ENCODE assay signal across 13 cellular contexts in genomic region chr4:70678383-70678999, GRCh38. TPM values are rescaled to one million over a fixed set of nuclear protein-coding genes. Genes with fewer than 3 reads are reported as not detected.
DNase-seq lines count a peak whose midpoint lies in the region; ATAC-seq and TF ChIP-seq lines count a peak whose summit lies in the region.
"Had no signal": no experiment of that assay in that cellular context is flagged by ENCODE, and none has a peak within 500 bp of the region (broad histone marks: within the 10 kb centered on the region; RNA-seq: fewer than 3 reads in every experiment).

No MANE protein-coding gene starts in this region.

- CTCF ChIA-PET in OCI-LY7 (lab: Charles Lee; ENCODE audit: unreplicated experiment), result interaction anchor here (2.0 kb wide), 1 partner anchor 11 kb away, joined by 13 read pairs; the partner anchor contains the start of gene JCHAIN

- H3K36me3 ChIP-seq in OCI-LY7 (ENCODE audit: insufficient read depth, low read length), result peaks cover 4% of the 10 kb centered on the region; the same call in 1 of the 2 replicates

- H4K20me1 ChIP-seq in OCI-LY7 (ENCODE audit: insufficient read depth, low read length), result no peaks in the 10 kb centered on the region

- no TSS peak for BruUV-seq in OCI-LY7 (replicated peaks; lab: Mats Ljungman, UMichigan)

- in situ Hi-C loops in GM13976 (cut with MboI; ENCODE audit: low sequenced_read_pairs, unreplicated experiment), result no loop called here
- in situ Hi-C loops in KBM-7 (cut with MboI; ENCODE audit: low pct_unique_long_range_greater_than_20kb, low sequenced_read_pairs), result no loop called here

- ATAC-seq in GM19452 (IDR thresholded peaks at IDR 0.05; ENCODE audit: unreplicated experiment) (peak; percentile 84), HG03039 (IDR thresholded peaks at IDR 0.05; ENCODE audit: unreplicated experiment) (peak; percentile 70)
- ATAC-seq: activated CD4-positive, alpha-beta T cell treated with anti-CD3 and anti-CD28 coated beads for 36 hours had no signal

- no peaks in the 10 kb centered on the region for H3K9me2 ChIP-seq in OCI-LY7 (ENCODE audit: insufficient read depth, low read length)

- DNase-seq in GM13976 (ENCODE audit: low spot score), result peak; percentile 22
- peak; percentile 96 for DNase-seq in OCI-LY7 (ENCODE audit: low spot score)
- DNase-seq in SW 1271 (lab: John Stamatoyannopoulos, UW), result no peak
- DNase-seq in EL, result no peak
- DNase-seq in KBM-7, result no peak
- DNase-seq in NK-92 (lab: John Stamatoyannopoulos, UW; ENCODE audit: unreplicated experiment), result no peak
- DNase-seq: activated CD4-positive, alpha-beta T cell treated with anti-CD3 and anti-CD28 coated beads for 36 hours; central memory CD4-positive, alpha-beta T cell; DMS153; stimulated activated CD4-positive, alpha-beta T cell treated with anti-CD3 and anti-CD28 coated beads, Interleukin-4, amount 100 ng/mL, for 4 hours had no signal

- peak overlapping the region; percentile 44 for H3K4me3 ChIP-seq in OCI-LY7 (ENCODE audit: low read depth, low read length, poor library complexity, severe bottlenecking)

- POLR2A ChIA-PET in OCI-LY7 (lab: Charles Lee), result interaction anchor here (0.6 to 13.7 kb wide), 8 partner anchors 8 to 316 kb away, joined by 3 to 837 read pairs (median 5); partner anchors contain the start of genes DCK, JCHAIN and UTP3

- TF ChIP-seq CTCF in GM13976 (IDR thresholded peaks at IDR 0.05; ENCODE audit: borderline replicate concordance, control extremely low read depth, extremely low read depth, insufficient read depth, missing control alignments), result no peak
- no peak for TF ChIP-seq CTCF in OCI-LY7 (conservative IDR thresholded peaks at IDR 0.05; ENCODE audit: low read length)

- H3K9me3 ChIP-seq in OCI-LY7 (ENCODE audit: low read length), result no peaks in the 10 kb centered on the region

- peak overlapping the region; percentile 77 for H3K4me2 ChIP-seq in OCI-LY7 (ENCODE audit: low read length)

- peaks cover 88% of the 10 kb centered on the region for H3K4me1 ChIP-seq in OCI-LY7 (ENCODE audit: insufficient read depth, low read length, poor library complexity, severe bottlenecking)

- no peak overlapping the region for H2AFZ ChIP-seq in OCI-LY7 (ENCODE audit: low read length)

- peaks cover 25% of the 10 kb centered on the region; the same call in 1 of the 2 replicates for H3K79me2 ChIP-seq in OCI-LY7 (ENCODE audit: insufficient read depth, low read depth, low read length)

- H3K27ac ChIP-seq in OCI-LY7 (ENCODE audit: low read depth, low read length, poor library complexity, severe bottlenecking), result peak overlapping the region; percentile 97

- intact Hi-C loops in OCI-LY7 (cut with micrococcal nuclease; ENCODE audit: unreplicated experiment), result loop anchor here (1.0 to 2.0 kb wide), 3 partner anchors 12 to 316 kb away; partner anchors contain the start of gene JCHAIN

RNA-seq across cellular contexts. Expression of gene UTP3, which starts 9.8 kb away (rescaled TPM):
- total RNA-seq in OCI-LY7 (2014; rRNA removed; shearing (Covaris generic)), result 34.0 and 51.5 TPM in 2 replicates
- total RNA-seq in OCI-LY7 (2022), result 54.8 and 57.8 TPM in 2 replicates

RNA-seq across cellular contexts. Expression of gene JCHAIN, which starts 12.2 kb away (rescaled TPM):
- 1,460 and 1,542 TPM in 2 replicates for total RNA-seq in OCI-LY7 (2014; rRNA removed; shearing (Covaris generic))
- total RNA-seq in OCI-LY7 (2022), result 1,325 and 1,492 TPM in 2 replicates
- total RNA-seq: activated CD4-positive, alpha-beta T cell treated with anti-CD3 and anti-CD28 coated beads for 36 hours; HT1080 had no signal

RNA-seq across cellular contexts. Expression of gene RUFY3, which starts 43.3 kb away (rescaled TPM):
- 36.4 and 38.2 TPM in 2 replicates for total RNA-seq in OCI-LY7 (2014; rRNA removed; shearing (Covaris generic))
- total RNA-seq in OCI-LY7 (2022), result 42.6 and 52.2 TPM in 2 replicates

RNA-seq across cellular contexts. Expression of gene ENAM, which starts 49.9 kb away (rescaled TPM):
- total RNA-seq in OCI-LY7 (2014; rRNA removed; shearing (Covaris generic)), result 0.32 TPM in 1 of 2 replicates, not detected in the other
- total RNA-seq in OCI-LY7 (2022), result 3.5 and 6.2 TPM in 2 replicates
- total RNA-seq: activated CD4-positive, alpha-beta T cell treated with anti-CD3 and anti-CD28 coated beads for 36 hours; HT1080 had no signal

Comparison
In these comparisons a context has a peak if more than half of its experiments do, and no peak if none do; other contexts are left out.
1. DNase-seq: peak in GM13976 (single experiment) and OCI-LY7 (single experiment); none in SW 1271 (0 of 2), EL (single experiment), KBM-7 (single experiment) and NK-92 (single experiment).